In genomic region chr17:1627987-1628855, GRCh38 we compare ENCODE assay signal across 8 cellular contexts.
A peak's percentile ranks its signal among the peaks of the same experiment; 100 is the strongest.
DNase-seq lines count a peak whose midpoint lies in the region; ATAC-seq lines count a peak whose summit lies in the region.

SLC43A2 (minus strand) TSS chr17:1628834; CDS start chr17:1627874, 960 bp downstream.

- DNase-seq in 8988T (peak; percentile 92), NCI-H226 (peak; percentile 76), kidney glomerular epithelial cell (lab: John Stamatoyannopoulos, UW) (peak; percentile 27)
- peak; percentile 54 to 60 for DNase-seq in activated CD4-positive, alpha-beta T cell treated with anti-CD3 and anti-CD28 coated beads for 24 hours (ENCODE audit: low read depth in 2 of 2)
- DNase-seq in stimulated activated CD4-positive, alpha-beta T cell treated with anti-CD3 and anti-CD28 coated beads, Interleukin-15, amount 100 ng/mL, for 1 hour (ENCODE audit: low read depth in 1 of 2, low spot score in 1 of 2): peak; percentile 58 to 70

- peak; percentile 36 for ATAC-seq in GM18517 (IDR thresholded peaks at IDR 0.05; ENCODE audit: unreplicated experiment)
- peak; percentile 60 for ATAC-seq in HG03045 (IDR thresholded peaks at IDR 0.05; ENCODE audit: unreplicated experiment)

- H3K27ac ChIP-seq in cingulate gyrus (ENCODE audit: low read depth, low read length): peak within 1 kb of the TSS; percentile 97

Comparison
In these comparisons a context has a peak if more than half of its experiments do, and no peak if none do; other contexts are left out.
1. Peak in every context shown above with its lines: DNase-seq, ATAC-seq and H3K27ac ChIP-seq.
2. DNase-seq: peak in every context shown above with its lines; median percentile 92 in 8988T; 76 in NCI-H226; 64 in stimulated activated CD4-positive, alpha-beta T cell treated with anti-CD3 and anti-CD28 coated beads, Interleukin-15, amount 100 ng/mL, for 1 hour; 57 in activated CD4-positive, alpha-beta T cell treated with anti-CD3 and anti-CD28 coated beads for 24 hours; 27 in kidney glomerular epithelial cell.